Comparison of ENCODE assay signal across 8 cellular contexts in genomic region chr20:62953839-62954703, GRCh38. TPM values are rescaled to one million over a fixed set of nuclear protein-coding genes. Genes with fewer than 3 reads are reported as not detected.
A peak's percentile ranks its signal among the peaks of the same experiment; 100 is the strongest.
DNase-seq lines count a peak whose midpoint lies in the region; ATAC-seq and TF ChIP-seq lines count a peak whose summit lies in the region.

No MANE protein-coding gene starts in this region.

- H3K27me3 Mint-ChIP-seq in nephron progenitor cell (ENCODE audit: low read depth, poor library complexity), result no peaks in the 10 kb centered on the region

- H3K36me3 ChIP-seq in thyroid gland, result peaks cover 4 to 5% of the 10 kb centered on the region in 2 donors

- intact Hi-C loops in thyroid gland (cut with DNase I), result no loop called here

- H3K9me3 ChIP-seq in thyroid gland, result no peaks in the 10 kb centered on the region

- H3K4me3 ChIP-seq in fibroblast of pulmonary artery (replicated peaks; ENCODE audit: low read depth, low read length) (peak overlapping the region; percentile 27), thyroid gland (replicated peaks in 1 of 3) (peak overlapping the region in 1 of 3 donors; percentile 19)

- H3K9me3 Mint-ChIP-seq in nephron progenitor cell, result no peaks in the 10 kb centered on the region

- peak in 1 of 2 donors; percentile 30 for TF ChIP-seq POLR2A in thyroid gland (IDR thresholded peaks at IDR 0.05)

- peaks cover 32% of the 10 kb centered on the region for H3K4me1 Mint-ChIP-seq in nephron progenitor cell

- H3K27me3 ChIP-seq in thyroid gland, result no peaks in the 10 kb centered on the region

- H3K4me3 Mint-ChIP-seq in nephron progenitor cell, result peak overlapping the region; percentile 54

- ATAC-seq in GM19025 (IDR thresholded peaks at IDR 0.05; ENCODE audit: low read depth, unreplicated experiment) (peak; percentile 61), HG03159 (IDR thresholded peaks at IDR 0.05; ENCODE audit: unreplicated experiment) (peak; percentile 79)

- 3 to 4% methylated on average over 12 to 27 of the region's 32 CpGs for WGBS in thyroid gland, 2 donors

- H3K36me3 Mint-ChIP-seq in nephron progenitor cell (ENCODE audit: low read depth), result peaks cover 23% of the 10 kb centered on the region

- peaks cover 27 to 38% of the 10 kb centered on the region in 2 donors for H3K4me1 ChIP-seq in thyroid gland

- peak overlapping the region; percentile 90 for H3K27ac Mint-ChIP-seq in nephron progenitor cell

- H3K27ac ChIP-seq in thyroid gland, result peak overlapping the region; percentile 44 to 73 (median 63)

- TF ChIP-seq CTCF in fibroblast of pulmonary artery (IDR thresholded peaks at IDR 0.05; ENCODE audit: low read length, missing control alignments), result no peak
- TF ChIP-seq CTCF in nephron progenitor cell (IDR thresholded peaks at IDR 0.05), result no peak
- no peak for TF ChIP-seq CTCF in thyroid gland (IDR thresholded peaks at IDR 0.05)

- DNase-seq in AG20443 (ENCODE audit: low spot score) (peak; percentile 89), NOMO-1 treated with DMSO at 0.1 percent for 48 hours (lab: John Stamatoyannopoulos, UW; ENCODE audit: unreplicated experiment) (peak; percentile 97), fibroblast of pulmonary artery (ENCODE audit: low read depth) (peak; percentile 71), nephron progenitor cell (peak; percentile 71), thyroid gland (peak; percentile 84 to 91)
- peak; percentile 67 to 69 for DNase-seq in activated T-cell treated with anti-CD3 and anti-CD28 coated beads, Interleukin-2, amount 50 U/mL, for 48 hours

RNA-seq across cellular contexts. Expression of gene SLC17A9, which starts 1.6 kb away (rescaled TPM):
- 1 to 10 TPM in 2 of 4 donors, under 1 TPM in 2; 0.68 to 1.6 (median 1.00) TPM for total RNA-seq in thyroid gland

RNA-seq across cellular contexts. Expression of gene GID8, which starts 16.1 kb away (rescaled TPM):
- 10 to 100 TPM; 30.3 to 38.5 (median 34.5) TPM for total RNA-seq in thyroid gland

RNA-seq across cellular contexts. Expression of gene DIDO1, which starts 27.8 kb away (rescaled TPM):
- total RNA-seq in thyroid gland, result 10 to 100 TPM; 67.7 to 92.9 (median 72.2) TPM

RNA-seq across cellular contexts. Expression of gene BHLHE23, which starts 52.7 kb away (rescaled TPM):
- total RNA-seq in thyroid gland, result not detected
